Comparison of ENCODE assay signal across 10 cellular contexts in the genomic region with DNA sequence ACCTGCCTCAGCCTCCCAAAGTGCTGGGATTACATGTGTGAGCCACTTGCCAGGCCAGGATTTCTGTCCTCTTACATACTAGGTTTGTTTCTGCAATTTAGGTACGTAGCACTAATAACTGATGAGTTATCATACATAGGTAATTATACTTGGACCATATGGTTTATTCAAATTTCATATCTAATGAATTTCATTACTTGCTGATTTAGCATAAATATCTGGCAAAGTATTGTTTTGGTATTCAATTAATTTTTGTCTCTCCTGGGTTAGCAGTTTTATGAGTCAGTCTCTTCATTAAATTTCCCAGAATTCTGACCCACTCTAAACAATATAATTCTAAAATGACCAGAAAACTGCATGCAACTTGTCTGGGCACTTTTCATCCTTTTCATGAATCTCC.
"Had no signal": no experiment of that assay in that cellular context is flagged by ENCODE, and none has a peak within 500 bp of the region (broad histone marks: within the 10 kb centered on the region; RNA-seq: fewer than 3 reads in every experiment).

No MANE protein-coding gene starts in this region.

- H3K4me3 ChIP-seq: GM23248, GM23338, HAP-1 had no signal

- H3K27ac ChIP-seq: GM23248 had no signal

- H3K4me3 Mint-ChIP-seq: GM23338, HFFc6 had no signal

- DNase-seq: GM23248, GOT3, H7, HCEC 1CT, HFFc6 had no signal

- H3K27ac Mint-ChIP-seq: GM23338, HFFc6 had no signal

- ATAC-seq: GM23338, HCT116 had no signal

- H3K4me2 ChIP-seq: GM23338 had no signal

- FAIRE-seq: H1, H54 had no signal

- H3K4me1 Mint-ChIP-seq: GM23338 had no signal

- H3K36me3 ChIP-seq: HAP-1 had no signal

- H3K9me3 ChIP-seq: HAP-1 had no signal

- H3K9me3 Mint-ChIP-seq: HFFc6 had no signal

- H3K4me1 ChIP-seq: HAP-1 had no signal

- H2AFZ ChIP-seq: GM23248, GM23338 had no signal

- H3K9ac ChIP-seq: GM23248 had no signal
